Comparison of ENCODE assay signal across 12 cellular contexts in genomic region chr12:76866146-76866545, GRCh38. TPM values are rescaled to one million over a fixed set of nuclear protein-coding genes. Genes with fewer than 3 reads are reported as not detected.
DNase-seq lines count a peak whose midpoint lies in the region; ATAC-seq and TF ChIP-seq lines count a peak whose summit lies in the region.
"Had no signal": no experiment of that assay in that cellular context is flagged by ENCODE, and none has a peak within 500 bp of the region (broad histone marks: within the 10 kb centered on the region; RNA-seq: fewer than 3 reads in every experiment).

No MANE protein-coding gene starts in this region.

- H3K27me3 Mint-ChIP-seq in stimulated activated naive B cell treated with anti-CD40 and anti-IgM and Interleukin-4, amounts not matched to agents 10 μg/mL and 1 μg/mL and 100 μg/mL, for 72 hours: peaks cover 0 to 10% of the 10 kb centered on the region in 2 donors

- ATAC-seq in stimulated activated naive B cell treated with anti-CD40 and anti-IgM and Interleukin-4, amounts not matched to agents 10 μg/mL and 1 μg/mL and 100 μg/mL, for 72 hours (replicated peaks): peak in 1 of 2 donors; percentile 23
- ATAC-seq in GM19023 (IDR thresholded peaks at IDR 0.05; ENCODE audit: unreplicated experiment): no peak
- ATAC-seq in HG03097 (IDR thresholded peaks at IDR 0.05; ENCODE audit: low FRiP score, unreplicated experiment): no peak

- BruUV-seq in OCI-LY7 (replicated peaks; lab: Mats Ljungman, UMichigan): no TSS peak

- POLR2A ChIA-PET in OCI-LY7 (lab: Charles Lee): interaction anchor here (1.2 kb wide), 2 partner anchors 9 to 14 kb away, joined by 3 to 4 read pairs; no protein-coding TSS in a partner anchor

- H3K9me3 ChIP-seq in HUES48 (ENCODE audit: control insufficient read depth, insufficient read depth, low read length) (no peaks in the 10 kb centered on the region), OCI-LY7 (ENCODE audit: low read length) (no peaks in the 10 kb centered on the region), hepatocyte (ENCODE audit: low read depth) (no peaks in the 10 kb centered on the region)
- H3K9me3 ChIP-seq: tibial nerve had no signal

- 76% methylated on average over 8 of the region's 8 CpGs for WGBS in hepatocyte (ENCODE audit: low lambda C conversion rate, missing lambda C conversion rate)

- peaks cover 20% of the 10 kb centered on the region for H3K4me1 ChIP-seq in HUES48 (ENCODE audit: control insufficient read depth, insufficient read depth, low read length)
- peaks cover 34% of the 10 kb centered on the region for H3K4me1 ChIP-seq in OCI-LY7 (ENCODE audit: insufficient read depth, low read length, poor library complexity, severe bottlenecking)
- peaks cover 22% of the 10 kb centered on the region for H3K4me1 ChIP-seq in hepatocyte (ENCODE audit: insufficient read depth)

- H3K27ac Mint-ChIP-seq in stimulated activated naive B cell treated with anti-CD40 and anti-IgM and Interleukin-4, amounts not matched to agents 10 μg/mL and 1 μg/mL and 100 μg/mL, for 72 hours: peak overlapping the region; percentile 14
- H3K27ac Mint-ChIP-seq: activated naive CD4-positive, alpha-beta T cell treated with anti-CD3 and anti-CD28 coated beads, Interleukin-2, amount 50 U/mL, for 24 hours had no signal

- H2AFZ ChIP-seq in OCI-LY7 (ENCODE audit: low read length) (no peak overlapping the region), hepatocyte (no peak overlapping the region)

- H3K9me3 Mint-ChIP-seq in stimulated activated naive B cell treated with anti-CD40 and anti-IgM and Interleukin-4, amounts not matched to agents 10 μg/mL and 1 μg/mL and 100 μg/mL, for 72 hours: peaks cover 0 to 1% of the 10 kb centered on the region in 2 donors
- H3K9me3 Mint-ChIP-seq: activated naive CD4-positive, alpha-beta T cell treated with anti-CD3 and anti-CD28 coated beads, Interleukin-2, amount 50 U/mL, for 24 hours had no signal

- H4K20me1 ChIP-seq in OCI-LY7 (ENCODE audit: insufficient read depth, low read length) (no peaks in the 10 kb centered on the region), hepatocyte (ENCODE audit: insufficient read depth, poor library complexity, severe bottlenecking) (no peaks in the 10 kb centered on the region)

- peaks cover 24% of the 10 kb centered on the region for H3K36me3 ChIP-seq in HUES48 (ENCODE audit: control insufficient read depth, insufficient read depth, low read length)
- H3K36me3 ChIP-seq in OCI-LY7 (ENCODE audit: insufficient read depth, low read length): no peaks in the 10 kb centered on the region
- no peaks in the 10 kb centered on the region for H3K36me3 ChIP-seq in hepatocyte (replicated peaks; ENCODE audit: insufficient read depth, low read depth)
- H3K36me3 ChIP-seq: tibial nerve had no signal

- H3K4me1 Mint-ChIP-seq in stimulated activated naive B cell treated with anti-CD40 and anti-IgM and Interleukin-4, amounts not matched to agents 10 μg/mL and 1 μg/mL and 100 μg/mL, for 72 hours: peaks cover 5 to 11% of the 10 kb centered on the region in 2 donors
- H3K4me1 Mint-ChIP-seq: activated naive CD4-positive, alpha-beta T cell treated with anti-CD3 and anti-CD28 coated beads, Interleukin-2, amount 50 U/mL, for 24 hours had no signal

- H3K79me2 ChIP-seq in OCI-LY7 (ENCODE audit: insufficient read depth, low read depth, low read length): no peaks in the 10 kb centered on the region
- H3K79me2 ChIP-seq in hepatocyte: peaks cover 23% of the 10 kb centered on the region

- peaks cover 2 to 3% of the 10 kb centered on the region in 2 donors for H3K36me3 Mint-ChIP-seq in stimulated activated naive B cell treated with anti-CD40 and anti-IgM and Interleukin-4, amounts not matched to agents 10 μg/mL and 1 μg/mL and 100 μg/mL, for 72 hours
- H3K36me3 Mint-ChIP-seq: activated naive CD4-positive, alpha-beta T cell treated with anti-CD3 and anti-CD28 coated beads, Interleukin-2, amount 50 U/mL, for 24 hours had no signal

- H3K9ac ChIP-seq in HUES48 (ENCODE audit: low read depth, low read length): peak overlapping the region; percentile 12; the same call in 1 of the 2 replicates

- DNase-seq in OCI-LY7 (ENCODE audit: low spot score) (peak; percentile 34), hepatocyte (ENCODE audit: low spot score) (no peak), NCI-H446 treated with DMSO at 0.1 percent for 48 hours (lab: John Stamatoyannopoulos, UW) (no peak)
- no peak for DNase-seq in stimulated activated naive B cell treated with anti-CD40 and anti-IgM and Interleukin-4, amounts not matched to agents 10 μg/mL and 1 μg/mL and 100 μg/mL, for 72 hours
- DNase-seq: Calu3, SHP77, small intestine had no signal

- H3K27ac ChIP-seq in HUES48 (ENCODE audit: low read depth, low read length): peak overlapping the region; percentile 43
- peak overlapping the region; percentile 49 for H3K27ac ChIP-seq in OCI-LY7 (ENCODE audit: low read depth, low read length, poor library complexity, severe bottlenecking)
- peak overlapping the region; percentile 50 for H3K27ac ChIP-seq in hepatocyte
- H3K27ac ChIP-seq: tibial nerve had no signal

- CTCF ChIA-PET in OCI-LY7 (lab: Charles Lee; ENCODE audit: unreplicated experiment): interaction anchor here (0.8 kb wide), 1 partner anchor 13 kb away, joined by 4 read pairs; the partner anchor contains the start of gene CSRP2

- intact Hi-C loops in OCI-LY7 (cut with micrococcal nuclease; ENCODE audit: unreplicated experiment): no loop called here

- no peaks in the 10 kb centered on the region for H3K9me2 ChIP-seq in OCI-LY7 (ENCODE audit: insufficient read depth, low read length)
- H3K9me2 ChIP-seq in hepatocyte (replicated peaks; ENCODE audit: insufficient read depth): no peaks in the 10 kb centered on the region

- H3K4me2 ChIP-seq in OCI-LY7 (ENCODE audit: low read length) (peak overlapping the region; percentile 68), hepatocyte (peak overlapping the region; percentile 28)

- no peak overlapping the region for H3K4me3 ChIP-seq in HUES48 (ENCODE audit: low read depth, low read length)
- peak overlapping the region; percentile 30 for H3K4me3 ChIP-seq in OCI-LY7 (ENCODE audit: low read depth, low read length, poor library complexity, severe bottlenecking)
- no peak overlapping the region for H3K4me3 ChIP-seq in hepatocyte
- H3K4me3 ChIP-seq: tibial nerve had no signal

- no peaks in the 10 kb centered on the region for H3K27me3 ChIP-seq in HUES48 (ENCODE audit: control insufficient read depth, insufficient read depth, low read length)
- no peaks in the 10 kb centered on the region for H3K27me3 ChIP-seq in hepatocyte
- H3K27me3 ChIP-seq: tibial nerve had no signal

- H3K4me3 Mint-ChIP-seq in stimulated activated naive B cell treated with anti-CD40 and anti-IgM and Interleukin-4, amounts not matched to agents 10 μg/mL and 1 μg/mL and 100 μg/mL, for 72 hours: no peak overlapping the region
- H3K4me3 Mint-ChIP-seq: activated naive CD4-positive, alpha-beta T cell treated with anti-CD3 and anti-CD28 coated beads, Interleukin-2, amount 50 U/mL, for 24 hours had no signal

- TF ChIP-seq CTCF in OCI-LY7 (conservative IDR thresholded peaks at IDR 0.05; ENCODE audit: low read length) (no peak), hepatocyte (IDR thresholded peaks at IDR 0.05; ENCODE audit: poor library complexity) (no peak)

RNA-seq across cellular contexts. Expression of gene CSRP2, which starts 12.7 kb away (rescaled TPM):
- 4.3 and 7.7 TPM in 2 replicates for total RNA-seq in OCI-LY7 (2014; rRNA removed; shearing (Covaris generic))
- total RNA-seq in OCI-LY7 (2022) (0.63 TPM in 1 of 2 replicates, not detected in the other), hepatocyte (64.7 and 92.1 TPM in 2 replicates)
- 110 and 117 TPM in 2 replicates for polyA plus RNA-seq in hepatocyte
